In the genomic region with DNA sequence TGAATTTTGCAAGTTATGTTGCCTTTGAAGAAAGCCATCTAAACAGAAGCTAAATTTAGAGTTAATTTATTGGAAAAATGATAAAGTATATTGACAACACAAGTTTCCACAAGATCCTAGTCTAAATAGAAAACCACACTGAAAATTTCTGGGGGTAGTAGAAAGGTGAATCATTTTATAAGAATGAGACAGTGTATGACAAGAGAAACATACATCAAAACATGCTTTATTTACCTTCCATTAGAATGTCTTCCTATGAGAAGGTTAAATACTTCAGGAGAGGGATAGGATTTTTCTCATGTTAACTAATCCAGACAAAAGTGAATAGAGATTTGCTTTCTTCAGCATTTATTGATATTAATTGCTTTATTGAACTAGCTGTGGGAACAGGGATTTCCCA, we compare ENCODE assay signal across 30 cellular contexts.
"Had no signal": no experiment of that assay in that cellular context is flagged by ENCODE, and none has a peak within 500 bp of the region (broad histone marks: within the 10 kb centered on the region; RNA-seq: fewer than 3 reads in every experiment).

No MANE protein-coding gene starts in this region.

- H3K27me3 ChIP-seq: ascending aorta, esophagus squamous epithelium, left lung, vagina had no signal

- FAIRE-seq: frontal cortex, islet of Langerhans had no signal

- DNase-seq: activated CD4-positive, alpha-beta T cell treated with anti-CD3 and anti-CD28 coated beads for 36 hours; activated CD4-positive, CD25-positive, alpha-beta regulatory T cell; activated CD8-positive, alpha-beta memory T cell treated with anti-CD3 and anti-CD28 coated beads, Interleukin-2, amount 10 ng/mL, durations not matched to agents 7 days and 5 days; activated CD8-positive, alpha-beta T cell treated with anti-CD3 and anti-CD28 coated beads, Interleukin-2, amount 10 ng/mL, durations not matched to agents 7 days and 5 days; activated T-cell treated with anti-CD3 and anti-CD28 coated beads, Interleukin-2, amount 50 U/mL, for 48 hours; central memory CD4-positive, alpha-beta T cell; effector CD4-positive, alpha-beta T cell; esophagus squamous epithelium; left lung; lower lobe of right lung; mesenchymal stem cell; mucosa of descending colon; stimulated activated CD4-positive, alpha-beta T cell treated with anti-CD3 and anti-CD28 coated beads, Interleukin-12 subunit alpha, Interleukin-12 subunit beta, amount 100 ng/mL, for 4 hours; stimulated activated CD4-positive, alpha-beta T cell treated with anti-CD3 and anti-CD28 coated beads, Interleukin-4, amount 100 ng/mL, for 1 hour; substantia nigra; T-helper 1 cell had no signal

- ATAC-seq: activated CD4-positive, alpha-beta T cell treated with anti-CD3 and anti-CD28 coated beads for 36 hours; activated CD8-positive, alpha-beta memory T cell treated with anti-CD3 and anti-CD28 coated beads, Interleukin-2, amount 10 ng/mL, durations not matched to agents 7 days and 5 days; activated CD8-positive, alpha-beta T cell treated with anti-CD3 and anti-CD28 coated beads, Interleukin-2, amount 10 ng/mL, durations not matched to agents 7 days and 5 days; left lung; lower lobe of right lung; mucosa of descending colon; natural killer cell treated with Interleukin-12 subunit alpha and Interleukin-12 subunit beta and Interleukin-15 and Interleukin-18, amount 100 ng/mL, for 72 hours; sciatic nerve had no signal

- H3K9me3 Mint-ChIP-seq: activated T-helper 2 cell treated with anti-CD3 and anti-CD28 coated beads, Interferon-gamma antibody, Interleukin-2, Interleukin-4, amounts not matched to agents 10 μg/mL and 5 μg/mL and 100 μg/mL, durations not matched to agents 14 hours and 24 hours and 36 hours; dendritic cell treated with granulocyte-macrophage colony-stimulating factor and Interleukin-4, amounts not matched to agents 40 ng/mL and 50 ng/mL, for 4 days; natural killer cell treated with Interleukin-12 subunit alpha and Interleukin-12 subunit beta and Interleukin-15 and Interleukin-18, amount 100 ng/mL, for 72 hours; stimulated activated naive CD8-positive, alpha-beta T cell treated with anti-CD3 and anti-CD28 coated beads, Interleukin-15, Interleukin-2, amounts not matched to agents 100 ng/mL and 50 ng/mL, for 24 hours; T-helper 2 cell treated with Interferon-gamma antibody and Interleukin-4, amounts not matched to agents 5 μg/mL and 100 μg/mL, for 36 hours; type B pancreatic cell had no signal

- H3K36me3 ChIP-seq: ascending aorta, esophagus squamous epithelium, left lung, lower lobe of right lung, vagina had no signal

- H3K27ac ChIP-seq: ascending aorta, epithelial cell of prostate, esophagus squamous epithelium, left lung, lower lobe of right lung, skin epidermis, vagina had no signal

- H3K27me3 Mint-ChIP-seq: activated CD4-positive, alpha-beta T cell treated with anti-CD3 and anti-CD28 coated beads for 36 hours; activated CD8-positive, alpha-beta memory T cell treated with anti-CD3 and anti-CD28 coated beads, Interleukin-2, amount 10 ng/mL, durations not matched to agents 7 days and 5 days; activated naive CD4-positive, alpha-beta T cell treated with anti-CD3 and anti-CD28 coated beads, Interleukin-2, amount 50 U/mL, for 24 hours; dendritic cell treated with granulocyte-macrophage colony-stimulating factor and Interleukin-4, amounts not matched to agents 40 ng/mL and 50 ng/mL, for 4 days; natural killer cell treated with Interleukin-12 subunit alpha and Interleukin-12 subunit beta and Interleukin-15 and Interleukin-18, amount 100 ng/mL, for 72 hours; stimulated activated naive CD8-positive, alpha-beta T cell treated with anti-CD3 and anti-CD28 coated beads, Interleukin-15, Interleukin-2, amounts not matched to agents 100 ng/mL and 50 ng/mL, for 24 hours; type B pancreatic cell had no signal

- H3K9me3 ChIP-seq: ascending aorta, esophagus squamous epithelium, left lung, lower lobe of right lung, mucosa of descending colon, vagina had no signal

- H3K36me3 Mint-ChIP-seq: activated CD8-positive, alpha-beta memory T cell treated with anti-CD3 and anti-CD28 coated beads, Interleukin-2, amount 10 ng/mL, durations not matched to agents 7 days and 5 days; activated naive CD4-positive, alpha-beta T cell treated with anti-CD3 and anti-CD28 coated beads, Interleukin-2, amount 50 U/mL, for 24 hours; natural killer cell treated with Interleukin-12 subunit alpha and Interleukin-12 subunit beta and Interleukin-15 and Interleukin-18, amount 100 ng/mL, for 72 hours; type B pancreatic cell had no signal

- H3K27ac Mint-ChIP-seq: activated CD4-positive, alpha-beta T cell treated with anti-CD3 and anti-CD28 coated beads for 36 hours; activated CD8-positive, alpha-beta memory T cell treated with anti-CD3 and anti-CD28 coated beads, Interleukin-2, amount 10 ng/mL, durations not matched to agents 7 days and 5 days; activated CD8-positive, alpha-beta T cell treated with anti-CD3 and anti-CD28 coated beads, Interleukin-2, amount 10 ng/mL, durations not matched to agents 7 days and 5 days; activated naive CD4-positive, alpha-beta T cell treated with anti-CD3 and anti-CD28 coated beads, Interleukin-2, amount 50 U/mL, for 24 hours; activated T-helper 2 cell treated with anti-CD3 and anti-CD28 coated beads, Interferon-gamma antibody, Interleukin-2, Interleukin-4, amounts not matched to agents 10 μg/mL and 5 μg/mL and 100 μg/mL, durations not matched to agents 14 hours and 24 hours and 36 hours; dendritic cell treated with granulocyte-macrophage colony-stimulating factor and Interleukin-4, amounts not matched to agents 40 ng/mL and 50 ng/mL, for 4 days; natural killer cell treated with Interleukin-12 subunit alpha and Interleukin-12 subunit beta and Interleukin-15 and Interleukin-18, amount 100 ng/mL, for 72 hours; stimulated activated naive CD8-positive, alpha-beta T cell treated with anti-CD3 and anti-CD28 coated beads, Interleukin-15, Interleukin-2, amounts not matched to agents 100 ng/mL and 50 ng/mL, for 24 hours; T-helper 2 cell treated with Interferon-gamma antibody and Interleukin-4, amounts not matched to agents 5 μg/mL and 100 μg/mL, for 36 hours; type B pancreatic cell had no signal

- H3K4me3 ChIP-seq: ascending aorta, esophagus squamous epithelium, left lung, lower lobe of right lung, mucosa of descending colon, skin epidermis, vagina had no signal

- H3K4me3 Mint-ChIP-seq: activated CD4-positive, alpha-beta T cell treated with anti-CD3 and anti-CD28 coated beads for 36 hours; activated CD8-positive, alpha-beta memory T cell treated with anti-CD3 and anti-CD28 coated beads, Interleukin-2, amount 10 ng/mL, durations not matched to agents 7 days and 5 days; activated CD8-positive, alpha-beta T cell treated with anti-CD3 and anti-CD28 coated beads, Interleukin-2, amount 10 ng/mL, durations not matched to agents 7 days and 5 days; activated naive CD4-positive, alpha-beta T cell treated with anti-CD3 and anti-CD28 coated beads, Interleukin-2, amount 50 U/mL, for 24 hours; dendritic cell treated with granulocyte-macrophage colony-stimulating factor and Interleukin-4, amounts not matched to agents 40 ng/mL and 50 ng/mL, for 4 days; natural killer cell treated with Interleukin-12 subunit alpha and Interleukin-12 subunit beta and Interleukin-15 and Interleukin-18, amount 100 ng/mL, for 72 hours; stimulated activated naive CD8-positive, alpha-beta T cell treated with anti-CD3 and anti-CD28 coated beads, Interleukin-15, Interleukin-2, amounts not matched to agents 100 ng/mL and 50 ng/mL, for 24 hours; T-helper 2 cell treated with Interferon-gamma antibody and Interleukin-4, amounts not matched to agents 5 μg/mL and 100 μg/mL, for 36 hours; type B pancreatic cell had no signal

- H3K4me1 ChIP-seq: ascending aorta, esophagus squamous epithelium, left lung, lower lobe of right lung, vagina had no signal

- H3K4me1 Mint-ChIP-seq: activated CD4-positive, alpha-beta T cell treated with anti-CD3 and anti-CD28 coated beads for 36 hours; activated CD8-positive, alpha-beta memory T cell treated with anti-CD3 and anti-CD28 coated beads, Interleukin-2, amount 10 ng/mL, durations not matched to agents 7 days and 5 days; activated naive CD4-positive, alpha-beta T cell treated with anti-CD3 and anti-CD28 coated beads, Interleukin-2, amount 50 U/mL, for 24 hours had no signal
